Comparison of ENCODE assay signal across 8 cellular contexts in the genomic region with DNA sequence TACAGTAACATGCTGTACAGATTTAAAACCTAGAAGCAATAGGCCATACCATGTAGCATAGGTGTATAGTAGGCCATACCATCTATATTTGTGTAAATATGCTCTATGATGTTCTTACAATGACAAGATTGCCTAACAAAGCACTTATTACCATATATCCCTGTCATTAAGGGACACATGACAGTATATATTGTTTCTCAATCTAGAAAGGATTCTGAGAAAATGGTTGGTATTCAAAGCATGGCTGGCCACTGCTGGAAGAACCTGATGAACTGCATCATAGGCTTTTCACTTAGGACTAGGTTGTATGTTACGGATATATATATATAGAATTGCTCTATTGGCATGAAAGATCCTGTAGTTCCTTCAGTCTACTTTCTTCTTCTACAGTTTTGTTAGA.
"Had no signal": no experiment of that assay in that cellular context is flagged by ENCODE, and none has a peak within 500 bp of the region (broad histone marks: within the 10 kb centered on the region; RNA-seq: fewer than 3 reads in every experiment).

No MANE protein-coding gene starts in this region.

- H2AFZ ChIP-seq: GM23248 had no signal

- H3K9ac ChIP-seq: GM23248 had no signal

- ATAC-seq: HCT116 had no signal

- H3K4me3 ChIP-seq: GM23248, HAP-1 had no signal

- H3K27ac ChIP-seq: GM23248, HL-60 had no signal

- H3K36me3 ChIP-seq: HAP-1 had no signal

- DNase-seq: GM23248, GOT3, H7, HFFc6, KG1 had no signal

- H3K9me3 ChIP-seq: HAP-1 had no signal
